ENCODE assay signal across 24 cellular contexts in the genomic region with DNA sequence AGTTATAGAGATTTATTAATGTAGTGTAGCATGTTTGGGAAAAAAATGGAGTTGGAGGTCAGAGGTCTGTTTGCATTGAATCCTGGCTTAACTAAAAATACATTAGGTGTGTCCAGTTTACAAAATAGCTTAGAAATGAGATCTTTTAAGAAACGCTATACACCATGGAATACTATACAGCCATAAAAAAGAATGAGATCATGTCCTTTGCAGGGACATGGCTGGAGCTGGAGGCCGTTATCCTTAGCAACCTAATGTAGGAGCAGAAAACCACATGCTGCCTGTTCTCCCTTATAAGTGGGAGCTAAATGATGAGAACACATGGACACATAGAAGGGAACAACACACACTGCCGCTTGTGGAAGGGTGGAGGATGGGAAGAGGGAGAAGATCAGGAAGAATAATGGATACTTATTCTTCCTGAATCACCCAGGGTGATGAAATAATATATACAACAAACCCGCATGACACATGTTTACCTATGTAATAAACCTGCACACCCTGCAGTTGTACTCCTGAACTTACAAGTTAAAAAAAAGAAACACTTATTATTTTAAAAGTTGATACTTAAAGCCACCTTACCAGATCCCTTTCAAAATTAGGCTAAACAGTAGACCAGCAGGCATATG. TPM values are rescaled to one million over a fixed set of nuclear protein-coding genes. Genes with fewer than 3 reads are reported as not detected.
DNase-seq lines count a peak whose midpoint lies in the region; ATAC-seq, FAIRE-seq and TF ChIP-seq lines count a peak whose summit lies in the region.
"Had no signal": no experiment of that assay in that cellular context is flagged by ENCODE, and none has a peak within 500 bp of the region (broad histone marks: within the 10 kb centered on the region; RNA-seq: fewer than 3 reads in every experiment).

No MANE protein-coding gene starts in this region.

- ATAC-seq in K562 (no peak), mucosa of descending colon (peak; percentile 88), HG03354 (IDR thresholded peaks at IDR 0.05; ENCODE audit: poor library complexity, severe bottlenecking, unreplicated experiment) (no peak), GM19328 (IDR thresholded peaks at IDR 0.05; ENCODE audit: unreplicated experiment) (no peak)
- ATAC-seq: CD8-positive, alpha-beta T cell; GM12878 had no signal

- no peak for FAIRE-seq in K562 (lab: Jason Lieb, UNC)
- FAIRE-seq: A204.1, GM12878, GM19239, H54 had no signal

- no peaks in the 10 kb centered on the region for H3K9me3 ChIP-seq in HEK293 (ENCODE audit: control insufficient read depth, insufficient read depth, low read depth, low read length)
- H3K9me3 ChIP-seq in K562 (replicated peaks; ENCODE audit: control insufficient read depth, insufficient read depth, low read depth, low read length), result no peaks in the 10 kb centered on the region
- peaks cover 12% of the 10 kb centered on the region for H3K9me3 ChIP-seq in mucosa of descending colon
- H3K9me3 ChIP-seq: HAP-1 had no signal

- CTCF ChIA-PET in HEK293 (lab: Yijun Ruan, JAX) (interaction anchor here (0.6 kb wide), 1 partner anchor 450 kb away, joined by 4 read pairs; no protein-coding TSS in a partner anchor), K562 (lab: Yijun Ruan, JAX; ENCODE audit: low intra/inter-chr PET ratio) (no interaction called here)

- H3K4me3 Mint-ChIP-seq in endothelial cell (ENCODE audit: unreplicated experiment), result peak overlapping the region; percentile 43
- H3K4me3 Mint-ChIP-seq: B cell; CD4-positive, CD25-positive, alpha-beta regulatory T cell; CD8-positive, alpha-beta T cell had no signal

- H3K27me3 Mint-ChIP-seq in endothelial cell (ENCODE audit: unreplicated experiment), result no peaks in the 10 kb centered on the region
- H3K27me3 Mint-ChIP-seq: B cell; CD4-positive, CD25-positive, alpha-beta regulatory T cell had no signal

- 5% methylated on average over 4 of the region's 4 CpGs for WGBS in K562 (ENCODE audit: insufficient coverage, low coverage, missing lambda C conversion rate)

- no peaks in the 10 kb centered on the region for H3K9me1 ChIP-seq in K562 (ENCODE audit: control insufficient read depth, insufficient read depth, low read length)

- no peaks in the 10 kb centered on the region for H4K20me1 ChIP-seq in K562 (replicated peaks; ENCODE audit: control insufficient read depth, insufficient read depth, low read length)
- H4K20me1 ChIP-seq: BLaER1 had no signal

- no peaks in the 10 kb centered on the region for H3K4me1 Mint-ChIP-seq in endothelial cell (ENCODE audit: unreplicated experiment)
- H3K4me1 Mint-ChIP-seq: B cell; CD4-positive, CD25-positive, alpha-beta regulatory T cell had no signal

- H3K4me1 ChIP-seq in HEK293 (ENCODE audit: control insufficient read depth, insufficient read depth, low read length) (no peaks in the 10 kb centered on the region), K562 (replicated peaks in 1 of 2; ENCODE audit: control insufficient read depth in 2 of 2, insufficient read depth in 2 of 2, low read length in 2 of 2) (no peaks in the 10 kb centered on the region), mucosa of descending colon (ENCODE audit: low read depth) (no peaks in the 10 kb centered on the region)
- H3K4me1 ChIP-seq: BLaER1, Caco-2, HAP-1 had no signal

- peaks cover 11% of the 10 kb centered on the region for H3K9me3 Mint-ChIP-seq in endothelial cell (ENCODE audit: unreplicated experiment)

- no peak for TF ChIP-seq RAD21 in K562 (CRISPR knock-in tag; conservative IDR thresholded peaks at IDR 0.05 in 1 of 2, IDR thresholded peaks at IDR 0.05 in 1 of 2)

- peaks cover 48% of the 10 kb centered on the region for H3K36me3 Mint-ChIP-seq in endothelial cell (ENCODE audit: low read depth, unreplicated experiment)

- peaks cover 0 to 13% of the 10 kb centered on the region in 2 experiments; a peak in 1 of 3 replicates for H3K36me3 ChIP-seq in HEK293 (ENCODE audit: control insufficient read depth in 2 of 2, insufficient read depth in 1 of 2, low read length in 2 of 2)
- H3K36me3 ChIP-seq in K562 (ENCODE audit: control insufficient read depth, insufficient read depth, low read length), result no peaks in the 10 kb centered on the region
- H3K36me3 ChIP-seq in mucosa of descending colon (ENCODE audit: low read depth), result no peaks in the 10 kb centered on the region
- H3K36me3 ChIP-seq: HAP-1 had no signal

- TF ChIP-seq CTCF in HEK293 (tag by site-specific recombination; IDR thresholded peaks at IDR 0.05) (no peak), K562 (IDR thresholded peaks at IDR 0.05 in 2 of 3, conservative IDR thresholded peaks at IDR 0.05 in 1 of 3; ENCODE audit: insufficient read depth in 2 of 3, low read depth in 1 of 3, low read length in 3 of 3) (no peak), endothelial cell (IDR thresholded peaks at IDR 0.05; ENCODE audit: unreplicated experiment) (no peak), mucosa of descending colon (IDR thresholded peaks at IDR 0.05) (no peak)

- no TSS peak for BruUV-seq in K562 (replicated peaks; lab: Mats Ljungman, UMichigan)

- TF ChIP-seq EP300 in K562 (IDR thresholded peaks at IDR 0.05; ENCODE audit: low read length), result no peak

- in situ Hi-C loops in K562 (cut with MboI), result no loop called here

- no peak for DNase-seq in K562 (ENCODE audit: extremely low read depth in 1 of 4, low spot score in 3 of 4)
- no peak for DNase-seq in endothelial cell (ENCODE audit: low spot score)
- DNase-seq in mucosa of descending colon, result no peak
- no peak for DNase-seq in NCI-H2081 treated with DMSO at 0.1 percent for 48 hours (lab: John Stamatoyannopoulos, UW)
- DNase-seq: Caco-2; CD4-positive, CD25-positive, alpha-beta regulatory T cell; CD8-positive, alpha-beta T cell; DMS153; EL; GDM1; GOT3 had no signal

- intact Hi-C loops in K562 (cut with micrococcal nuclease), result no loop called here
- intact Hi-C loops in mucosa of descending colon (cut with DNase I, micrococcal nuclease), result no loop called here

- no peaks in the 10 kb centered on the region for H3K27me3 ChIP-seq in K562 (ENCODE audit: control insufficient read depth in 2 of 2, insufficient read depth in 2 of 2, low read length in 2 of 2)
- H3K27me3 ChIP-seq: BLaER1 had no signal

- no peak overlapping the region for H2AFZ ChIP-seq in K562 (ENCODE audit: low read depth, low read length)

- TF ChIP-seq POLR2A in K562 (conservative IDR thresholded peaks at IDR 0.05), result no peak

- no peak overlapping the region for H3K27ac ChIP-seq in HEK293 (ENCODE audit: extremely low read depth, low read depth, low read length)
- H3K27ac ChIP-seq in K562 (ENCODE audit: extremely low read depth, low read depth, low read length), result no peak overlapping the region
- H3K27ac ChIP-seq: 22Rv1, BLaER1, C4-2B had no signal

- no peak overlapping the region for H3K27ac Mint-ChIP-seq in endothelial cell (ENCODE audit: unreplicated experiment)
- H3K27ac Mint-ChIP-seq: B cell; CD4-positive, CD25-positive, alpha-beta regulatory T cell; CD8-positive, alpha-beta T cell had no signal

- H3K4me2 ChIP-seq in K562 (ENCODE audit: insufficient read depth, low read length), result no peak overlapping the region
- H3K4me2 ChIP-seq: BLaER1 had no signal

- no peak overlapping the region for H3K4me3 ChIP-seq in HEK293 (ENCODE audit: low read depth, low read length)
- no peak overlapping the region for H3K4me3 ChIP-seq in K562
- no peak overlapping the region for H3K4me3 ChIP-seq in mucosa of descending colon
- H3K4me3 ChIP-seq: BLaER1, GM12878, HAP-1 had no signal

- no peaks in the 10 kb centered on the region for H3K79me2 ChIP-seq in K562 (ENCODE audit: control insufficient read depth, insufficient read depth, low read length)

- no peak overlapping the region for H3K9ac ChIP-seq in K562 (ENCODE audit: insufficient read depth in 1 of 2, low read depth in 2 of 2, low read length in 2 of 2)
- H3K9ac ChIP-seq: BLaER1 had no signal

- POLR2A ChIA-PET in HEK293 (lab: Yijun Ruan, JAX) (no interaction called here), K562 (lab: Yijun Ruan, JAX) (interaction anchor here (2.0 kb wide), 1 partner anchor 16 kb away, joined by 5 read pairs; no protein-coding TSS in a partner anchor)

TF ChIP-seq in HEK293, 187 proteins besides CTCF, POLR2A, EP300 and RAD21 (continues in another document):
- TF ChIP-seq ZNF146 (tag by site-specific recombination; IDR thresholded peaks at IDR 0.05) (peak; percentile 64; the same call in 1 of the 2 replicates), ZBTB8A (tag by site-specific recombination; IDR thresholded peaks at IDR 0.05) (no peak)

TF ChIP-seq in K562, 482 proteins besides CTCF, POLR2A, EP300 and RAD21:
- TF ChIP-seq NR4A1 (CRISPR knock-in tag; IDR thresholded peaks at IDR 0.05), result no peak
- TF ChIP-seq NR4A1 (tag; IDR thresholded peaks at IDR 0.05), result no peak
- no peak for TF ChIP-seq YY1 (IDR thresholded peaks at IDR 0.05; ENCODE audit: borderline replicate concordance in 1 of 3, control insufficient read depth in 1 of 3, extremely low read depth in 1 of 3, insufficient read depth in 3 of 3, insufficient read length in 1 of 3, insufficient replicate concordance in 2 of 3, low read depth in 1 of 3, low read length in 2 of 3)
- TF ChIP-seq RBM25 (IDR thresholded peaks at IDR 0.05; ENCODE audit: low read depth, low read length, severe bottlenecking), result peak; percentile 33
- no peak for TF ChIP-seq CHCHD3 (CRISPR knock-in tag; IDR thresholded peaks at IDR 0.05)
- TF ChIP-seq ZNF146 (CRISPR knock-in tag; IDR thresholded peaks at IDR 0.05; ENCODE audit: unreplicated experiment), result peak; percentile 79
- TF ChIP-seq BRD9 (IDR thresholded peaks at IDR 0.05; ENCODE audit: low read depth, partially characterized antibody), result no peak
- no peak for TF ChIP-seq RHOXF2B (CRISPR knock-in tag; conservative IDR thresholded peaks at IDR 0.05)
TF ChIP-seq in K562: peak in this region for 2.

RNA-seq across cellular contexts. Expression of gene MYRFL, which starts 14.0 kb away (rescaled TPM):
- not detected in 2 replicates for total RNA-seq in K562 (2011; cell fraction: chromatin; rRNA removed; ENCODE audit: low replicate concordance)
- not detected in 2 replicates for total RNA-seq in K562 (2011; cell fraction: nucleolus; rRNA removed)
- not detected in 2 replicates for total RNA-seq in K562 (2011; cell fraction: nucleoplasm; rRNA removed)
- total RNA-seq in K562 (2014; rRNA removed) (not detected in 2 replicates), K562 (2014; rRNA removed; fragmentation: Illumina TruSeq; extraction: Trizol) (not detected in 2 replicates), K562 (2015; rRNA removed; fragmentation: Illumina TruSeq; extraction: Trizol) (not detected in 2 replicates), K562 (2021) (not detected in 2 replicates), endothelial cell (ENCODE audit: unreplicated experiment) (0.69 TPM), mucosa of descending colon (under 1 TPM in 2 of 3 donors, not detected in 1; 0.23 to 0.58 TPM)
- polyA plus RNA-seq in K562 (2011; rRNA removed) (not detected in 2 replicates), K562 (2014; fragmentation: Illumina TruSeq; extraction: Trizol) (not detected in 2 replicates), K562 (2014; fragmentation: Nextera tagmentation; extraction: Ambion mirVana) (not detected), K562 (2014; rRNA removed) (not detected in 2 replicates)
- not detected in 2 replicates for polyA plus RNA-seq in K562 (2011; cell fraction: cytosol; rRNA removed)
- polyA plus RNA-seq in K562 (2011; cell fraction: nucleus; rRNA removed), result not detected in 2 replicates
- not detected in 2 replicates for polyA plus RNA-seq in K562 (2012)
- not detected in 2 replicates for polyA minus RNA-seq in K562 (2011; rRNA and poly(A)+ RNA removed)
- not detected in 2 replicates for polyA minus RNA-seq in K562 (2011; cell fraction: cytosol; rRNA and poly(A)+ RNA removed)
- polyA minus RNA-seq in K562 (2011; cell fraction: nucleus; rRNA and poly(A)+ RNA removed), result not detected in 2 replicates
- total RNA-seq: B cell; CD4-positive, CD25-positive, alpha-beta regulatory T cell; CD8-positive, alpha-beta T cell had no signal
- polyA plus RNA-seq: AG04450; CD4-positive, CD25-positive, alpha-beta regulatory T cell had no signal

Comparison
In these comparisons a context has a peak if more than half of its experiments do, and no peak if none do; other contexts are left out.
1. Of the 44 proteins assayed by ChIP-seq in both K562 and HEK293: peak only in K562: none; only in HEK293: none; in both: ZNF146; in neither: 43.